Comparison of ENCODE assay signal across 1 cellular context in the genomic region with DNA sequence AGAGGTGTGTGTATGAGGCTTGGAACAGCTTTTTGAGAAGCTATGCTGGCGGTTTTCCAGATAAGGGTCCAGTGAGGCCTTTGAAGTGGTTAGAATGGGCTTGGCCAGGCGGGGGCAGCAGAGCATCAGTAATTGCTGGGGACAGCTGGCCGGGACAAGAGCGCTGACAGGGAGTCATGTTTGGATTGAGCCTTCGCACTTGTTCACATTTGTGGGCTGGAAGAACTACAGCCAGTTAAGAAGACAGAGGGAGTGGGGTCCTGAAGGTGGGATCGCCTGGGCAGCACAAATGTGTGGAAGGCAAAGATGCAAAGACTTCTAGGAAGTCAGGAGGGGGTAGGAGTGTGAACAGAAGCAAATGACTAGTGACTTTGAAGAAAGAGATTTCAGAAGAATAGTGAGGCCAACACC.
A peak's percentile ranks its signal among the peaks of the same experiment; 100 is the strongest.
TF ChIP-seq lines count a peak whose summit lies in the region.

No MANE protein-coding gene starts in this region.

TF ChIP-seq in HEK293, 187 proteins besides CTCF, POLR2A, EP300 and RAD21 (continued from another document and continues in another):
- TF ChIP-seq ZSCAN4 (tag by site-specific recombination; IDR thresholded peaks at IDR 0.05) (no peak), REPIN1 (tag by site-specific recombination; IDR thresholded peaks at IDR 0.05; ENCODE audit: low read depth) (no peak), ZNF148 (tag by site-specific recombination; IDR thresholded peaks at IDR 0.05; ENCODE audit: borderline replicate concordance) (no peak), ZNF664 (tag by site-specific recombination; IDR thresholded peaks at IDR 0.05) (no peak), ZNF792 (tag by site-specific recombination; IDR thresholded peaks at IDR 0.05) (no peak), SCRT2 (tag by site-specific recombination; IDR thresholded peaks at IDR 0.05) (0 out of 2 replicates have a peak, but pooled peaks have one; percentile 11), HOXC10 (CRISPR knock-in tag; IDR thresholded peaks at IDR 0.05) (no peak), BCL6B (tag by site-specific recombination; IDR thresholded peaks at IDR 0.05) (no peak), PBX3 (CRISPR knock-in tag; IDR thresholded peaks at IDR 0.05) (no peak), ZNF830 (tag by site-specific recombination; IDR thresholded peaks at IDR 0.05; ENCODE audit: low read depth) (no peak), ZNF140 (tag by site-specific recombination; IDR thresholded peaks at IDR 0.05) (no peak), ZNF114 (tag by site-specific recombination; IDR thresholded peaks at IDR 0.05) (no peak), ZNF2 (tag by site-specific recombination; IDR thresholded peaks at IDR 0.05) (peak; percentile 56; the same call in 1 of the 2 replicates), ZNF529 (tag by site-specific recombination; IDR thresholded peaks at IDR 0.05; ENCODE audit: insufficient replicate concordance) (no peak), ZBTB17 (tag by site-specific recombination; IDR thresholded peaks at IDR 0.05) (no peak), AEBP2 (tag by site-specific recombination; IDR thresholded peaks at IDR 0.05; ENCODE audit: borderline replicate concordance) (no peak), ZNF341 (tag by site-specific recombination; IDR thresholded peaks at IDR 0.05; ENCODE audit: low read depth) (peak; percentile 66), SP2 (tag by site-specific recombination; IDR thresholded peaks at IDR 0.05) (no peak), ATF2 (tag by site-specific recombination; IDR thresholded peaks at IDR 0.05; ENCODE audit: low read depth) (no peak), ZNF785 (tag by site-specific recombination; IDR thresholded peaks at IDR 0.05) (no peak), ZNF416 (tag by site-specific recombination; IDR thresholded peaks at IDR 0.05) (no peak), ZNF629 (tag by site-specific recombination; IDR thresholded peaks at IDR 0.05) (0 out of 2 replicates have a peak, but pooled peaks have one; percentile 19), ZNF558 (tag by site-specific recombination; IDR thresholded peaks at IDR 0.05) (no peak), GLIS2 (tag by site-specific recombination; IDR thresholded peaks at IDR 0.05) (no peak), ZBTB48 (tag by site-specific recombination; IDR thresholded peaks at IDR 0.05) (no peak), ZNF19 (tag by site-specific recombination; IDR thresholded peaks at IDR 0.05; ENCODE audit: low read depth) (no peak), ZNF335 (tag by site-specific recombination; conservative IDR thresholded peaks at IDR 0.05) (peak; percentile 36; the same call in 1 of the 2 replicates), SALL2 (tag by site-specific recombination; IDR thresholded peaks at IDR 0.05; ENCODE audit: borderline replicate concordance) (no peak), TCF7L2 (IDR thresholded peaks at IDR 0.05; ENCODE audit: borderline replicate concordance, low read depth, low read length) (peak; percentile 23; the same call in 1 of the 2 replicates), YY1 (tag by site-specific recombination; IDR thresholded peaks at IDR 0.05) (no peak)
- TF ChIP-seq, protein P1, sequence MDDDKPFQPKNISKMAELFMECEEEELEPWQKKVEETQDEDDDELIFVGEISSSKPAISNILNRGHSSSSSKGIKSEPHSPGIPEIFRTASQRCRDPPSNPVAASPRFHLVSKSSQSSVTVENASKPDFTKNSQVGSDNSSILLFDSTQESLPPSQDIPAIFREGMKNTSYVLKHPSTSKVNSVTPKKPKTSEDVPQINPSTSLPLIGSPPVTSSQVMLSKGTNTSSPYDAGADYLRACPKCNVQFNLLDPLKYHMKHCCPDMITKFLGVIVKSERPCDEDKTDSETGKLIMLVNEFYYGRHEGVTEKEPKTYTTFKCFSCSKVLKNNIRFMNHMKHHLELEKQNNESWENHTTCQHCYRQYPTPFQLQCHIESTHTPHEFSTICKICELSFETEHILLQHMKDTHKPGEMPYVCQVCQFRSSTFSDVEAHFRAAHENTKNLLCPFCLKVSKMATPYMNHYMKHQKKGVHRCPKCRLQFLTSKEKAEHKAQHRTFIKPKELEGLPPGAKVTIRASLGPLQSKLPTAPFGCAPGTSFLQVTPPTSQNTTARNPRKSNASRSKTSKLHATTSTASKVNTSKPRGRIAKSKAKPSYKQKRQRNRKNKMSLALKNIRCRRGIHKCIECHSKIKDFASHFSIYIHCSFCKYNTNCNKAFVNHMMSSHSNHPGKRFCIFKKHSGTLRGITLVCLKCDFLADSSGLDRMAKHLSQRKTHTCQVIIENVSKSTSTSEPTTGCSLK (tag by site-specific recombination; IDR thresholded peaks at IDR 0.05) = no peak
- TF ChIP-seq, protein P2, sequence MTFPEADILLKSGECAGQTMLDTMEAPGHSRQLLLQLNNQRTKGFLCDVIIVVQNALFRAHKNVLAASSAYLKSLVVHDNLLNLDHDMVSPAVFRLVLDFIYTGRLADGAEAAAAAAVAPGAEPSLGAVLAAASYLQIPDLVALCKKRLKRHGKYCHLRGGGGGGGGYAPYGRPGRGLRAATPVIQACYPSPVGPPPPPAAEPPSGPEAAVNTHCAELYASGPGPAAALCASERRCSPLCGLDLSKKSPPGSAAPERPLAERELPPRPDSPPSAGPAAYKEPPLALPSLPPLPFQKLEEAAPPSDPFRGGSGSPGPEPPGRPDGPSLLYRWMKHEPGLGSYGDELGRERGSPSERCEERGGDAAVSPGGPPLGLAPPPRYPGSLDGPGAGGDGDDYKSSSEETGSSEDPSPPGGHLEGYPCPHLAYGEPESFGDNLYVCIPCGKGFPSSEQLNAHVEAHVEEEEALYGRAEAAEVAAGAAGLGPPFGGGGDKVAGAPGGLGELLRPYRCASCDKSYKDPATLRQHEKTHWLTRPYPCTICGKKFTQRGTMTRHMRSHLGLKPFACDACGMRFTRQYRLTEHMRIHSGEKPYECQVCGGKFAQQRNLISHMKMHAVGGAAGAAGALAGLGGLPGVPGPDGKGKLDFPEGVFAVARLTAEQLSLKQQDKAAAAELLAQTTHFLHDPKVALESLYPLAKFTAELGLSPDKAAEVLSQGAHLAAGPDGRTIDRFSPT (tag by site-specific recombination; IDR thresholded peaks at IDR 0.05) = no peak
- TF ChIP-seq, protein P3, sequence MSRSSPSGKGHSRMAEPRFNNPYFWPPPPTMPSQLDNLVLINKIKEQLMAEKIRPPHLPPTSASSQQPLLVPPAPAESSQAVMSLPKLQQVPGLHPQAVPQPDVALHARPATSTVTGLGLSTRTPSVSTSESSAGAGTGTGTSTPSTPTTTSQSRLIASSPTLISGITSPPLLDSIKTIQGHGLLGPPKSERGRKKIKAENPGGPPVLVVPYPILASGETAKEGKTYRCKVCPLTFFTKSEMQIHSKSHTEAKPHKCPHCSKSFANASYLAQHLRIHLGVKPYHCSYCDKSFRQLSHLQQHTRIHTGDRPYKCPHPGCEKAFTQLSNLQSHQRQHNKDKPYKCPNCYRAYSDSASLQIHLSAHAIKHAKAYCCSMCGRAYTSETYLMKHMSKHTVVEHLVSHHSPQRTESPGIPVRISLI (tag by site-specific recombination; IDR thresholded peaks at IDR 0.05) = no peak
- TF ChIP-seq, protein P4, sequence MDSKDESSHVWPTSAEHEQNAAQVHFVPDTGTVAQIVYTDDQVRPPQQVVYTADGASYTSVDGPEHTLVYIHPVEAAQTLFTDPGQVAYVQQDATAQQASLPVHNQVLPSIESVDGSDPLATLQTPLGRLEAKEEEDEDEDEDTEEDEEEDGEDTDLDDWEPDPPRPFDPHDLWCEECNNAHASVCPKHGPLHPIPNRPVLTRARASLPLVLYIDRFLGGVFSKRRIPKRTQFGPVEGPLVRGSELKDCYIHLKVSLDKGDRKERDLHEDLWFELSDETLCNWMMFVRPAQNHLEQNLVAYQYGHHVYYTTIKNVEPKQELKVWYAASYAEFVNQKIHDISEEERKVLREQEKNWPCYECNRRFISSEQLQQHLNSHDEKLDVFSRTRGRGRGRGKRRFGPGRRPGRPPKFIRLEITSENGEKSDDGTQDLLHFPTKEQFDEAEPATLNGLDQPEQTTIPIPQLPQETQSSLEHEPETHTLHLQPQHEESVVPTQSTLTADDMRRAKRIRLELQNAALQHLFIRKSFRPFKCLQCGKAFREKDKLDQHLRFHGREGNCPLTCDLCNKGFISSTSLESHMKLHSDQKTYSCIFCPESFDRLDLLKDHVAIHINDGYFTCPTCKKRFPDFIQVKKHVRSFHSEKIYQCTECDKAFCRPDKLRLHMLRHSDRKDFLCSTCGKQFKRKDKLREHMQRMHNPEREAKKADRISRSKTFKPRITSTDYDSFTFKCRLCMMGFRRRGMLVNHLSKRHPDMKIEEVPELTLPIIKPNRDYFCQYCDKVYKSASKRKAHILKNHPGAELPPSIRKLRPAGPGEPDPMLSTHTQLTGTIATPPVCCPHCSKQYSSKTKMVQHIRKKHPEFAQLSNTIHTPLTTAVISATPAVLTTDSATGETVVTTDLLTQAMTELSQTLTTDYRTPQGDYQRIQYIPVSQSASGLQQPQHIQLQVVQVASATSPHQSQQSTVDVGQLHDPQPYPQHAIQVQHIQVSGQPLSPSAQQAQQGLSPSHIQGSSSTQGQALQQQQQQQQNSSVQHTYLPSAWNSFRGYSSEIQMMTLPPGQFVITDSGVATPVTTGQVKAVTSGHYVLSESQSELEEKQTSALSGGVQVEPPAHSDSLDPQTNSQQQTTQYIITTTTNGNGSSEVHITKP (tag by site-specific recombination; IDR thresholded peaks at IDR 0.05) = 0 out of 2 replicates have a peak, but pooled peaks have one; percentile 21
- TF ChIP-seq, protein P5, sequence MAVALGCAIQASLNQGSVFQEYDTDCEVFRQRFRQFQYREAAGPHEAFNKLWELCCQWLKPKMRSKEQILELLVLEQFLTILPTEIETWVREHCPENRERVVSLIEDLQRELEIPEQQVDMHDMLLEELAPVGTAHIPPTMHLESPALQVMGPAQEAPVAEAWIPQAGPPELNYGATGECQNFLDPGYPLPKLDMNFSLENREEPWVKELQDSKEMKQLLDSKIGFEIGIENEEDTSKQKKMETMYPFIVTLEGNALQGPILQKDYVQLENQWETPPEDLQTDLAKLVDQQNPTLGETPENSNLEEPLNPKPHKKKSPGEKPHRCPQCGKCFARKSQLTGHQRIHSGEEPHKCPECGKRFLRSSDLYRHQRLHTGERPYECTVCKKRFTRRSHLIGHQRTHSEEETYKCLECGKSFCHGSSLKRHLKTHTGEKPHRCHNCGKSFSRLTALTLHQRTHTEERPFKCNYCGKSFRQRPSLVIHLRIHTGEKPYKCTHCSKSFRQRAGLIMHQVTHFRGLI (tag by site-specific recombination; IDR thresholded peaks at IDR 0.05) = 0 out of 2 replicates have a peak, but pooled peaks have one; percentile 18
